ENCODE assay signal across 10 cellular contexts in the genomic region with DNA sequence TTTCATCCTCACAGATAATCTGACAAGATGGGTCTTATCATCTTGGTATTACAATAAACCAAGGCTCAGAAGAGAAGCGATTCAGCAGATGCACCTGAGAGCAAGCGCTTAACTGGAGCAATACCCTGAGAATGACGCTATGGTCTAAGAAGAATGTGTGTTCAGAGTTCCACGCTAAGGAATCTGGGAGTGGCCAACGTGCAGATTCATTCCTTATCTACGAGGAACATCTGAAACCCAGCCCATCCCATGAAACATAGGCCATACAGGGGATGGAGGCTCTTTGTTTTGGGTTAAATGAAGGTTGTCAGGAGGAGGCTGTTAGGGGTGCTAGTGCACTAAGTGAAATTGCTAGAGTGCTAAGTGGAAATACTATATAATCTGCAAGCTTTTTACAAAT. TPM values are rescaled to one million over a fixed set of nuclear protein-coding genes. Genes with fewer than 3 reads are reported as not detected.
DNase-seq lines count a peak whose midpoint lies in the region; ATAC-seq, FAIRE-seq and TF ChIP-seq lines count a peak whose summit lies in the region.
"Had no signal": no experiment of that assay in that cellular context is flagged by ENCODE, and none has a peak within 500 bp of the region (broad histone marks: within the 10 kb centered on the region; RNA-seq: fewer than 3 reads in every experiment).

No MANE protein-coding gene starts in this region.

- POLR2A ChIA-PET in K562 (lab: Yijun Ruan, JAX), result no interaction called here
- POLR2A ChIA-PET in naive thymus-derived CD4-positive, alpha-beta T cell (lab: Charles Lee), result interaction anchor here (1.1 to 8.0 kb wide), 6 partner anchors 19 to 57 kb away, joined by 4 to 95 read pairs (median 7); partner anchors contain the start of gene KDM8

- H3K27me3 ChIP-seq in K562 (ENCODE audit: control insufficient read depth in 2 of 2, insufficient read depth in 2 of 2, low read length in 2 of 2), result 0 out of 5 replicates have a peak, but pooled peaks cover 0 to 3% of the 10 kb centered on the region in 2 experiments
- no peaks in the 10 kb centered on the region for H3K27me3 ChIP-seq in naive thymus-derived CD4-positive, alpha-beta T cell (ENCODE audit: control insufficient read depth in 2 of 2, insufficient read depth in 2 of 2, low read length in 2 of 2)
- H3K27me3 ChIP-seq: adrenal gland had no signal

- BruUV-seq in K562 (replicated peaks; lab: Mats Ljungman, UMichigan), result no TSS peak

- no peaks in the 10 kb centered on the region for H3K9me1 ChIP-seq in K562 (ENCODE audit: control insufficient read depth, insufficient read depth, low read length)

- H3K79me2 ChIP-seq in K562 (ENCODE audit: control insufficient read depth, insufficient read depth, low read length), result no peaks in the 10 kb centered on the region

- TF ChIP-seq CTCF in LNCaP clone FGC (IDR thresholded peaks at IDR 0.05; ENCODE audit: control insufficient read depth, extremely low read depth, insufficient read depth), result no peak
- no peak for TF ChIP-seq CTCF in K562 (IDR thresholded peaks at IDR 0.05 in 2 of 3, conservative IDR thresholded peaks at IDR 0.05 in 1 of 3; ENCODE audit: insufficient read depth in 2 of 3, low read depth in 1 of 3, low read length in 3 of 3)

- H4K20me1 ChIP-seq in K562 (replicated peaks; ENCODE audit: control insufficient read depth, insufficient read depth, low read length), result no peaks in the 10 kb centered on the region

- peaks cover 0 to 14% (median 6%) of the 10 kb centered on the region in 11 donors for H3K9me3 Mint-ChIP-seq in naive thymus-derived CD4-positive, alpha-beta T cell

- no peak for TF ChIP-seq RAD21 in K562 (CRISPR knock-in tag; conservative IDR thresholded peaks at IDR 0.05 in 1 of 2, IDR thresholded peaks at IDR 0.05 in 1 of 2)

- H2AFZ ChIP-seq in K562 (ENCODE audit: low read depth, low read length), result no peak overlapping the region

- peaks cover 33 to 94% (median 75%) of the 10 kb centered on the region in 7 donors for H3K4me1 Mint-ChIP-seq in naive thymus-derived CD4-positive, alpha-beta T cell
- H3K4me1 Mint-ChIP-seq: endodermal cell had no signal

- in situ Hi-C loops in K562 (cut with MboI), result loop anchor here (5.0 to 10.0 kb wide), 2 partner anchors 193 to 280 kb away; no protein-coding TSS in a partner anchor

- H3K27ac ChIP-seq in K562 (ENCODE audit: extremely low read depth, low read depth, low read length), result no peak overlapping the region
- peak overlapping the region; percentile 22 for H3K27ac ChIP-seq in naive thymus-derived CD4-positive, alpha-beta T cell (ENCODE audit: low read depth, low read length)
- H3K27ac ChIP-seq: adrenal gland had no signal

- peaks cover 0 to 12% (median 4%) of the 10 kb centered on the region in 5 donors for H3K36me3 Mint-ChIP-seq in naive thymus-derived CD4-positive, alpha-beta T cell

- peak; percentile 7 for DNase-seq in Daoy (ENCODE audit: low read depth)
- DNase-seq in LNCaP clone FGC (ENCODE audit: low read depth), result peak; percentile 6
- peak in 3 of 4 experiments; percentile 29 to 43 (median 37) for DNase-seq in K562 (ENCODE audit: extremely low read depth in 1 of 4, low spot score in 3 of 4)
- no peak for DNase-seq in naive thymus-derived CD4-positive, alpha-beta T cell
- DNase-seq: endodermal cell, NCI-H1417 treated with DMSO at 0.1 percent for 48 hours had no signal

- peak overlapping the region in 8 of 9 donors; percentile 43 to 92 (median 84) for H3K27ac Mint-ChIP-seq in naive thymus-derived CD4-positive, alpha-beta T cell
- H3K27ac Mint-ChIP-seq: endodermal cell had no signal

- no peaks in the 10 kb centered on the region for H3K9me3 ChIP-seq in K562 (replicated peaks; ENCODE audit: control insufficient read depth, insufficient read depth, low read depth, low read length)
- H3K9me3 ChIP-seq in naive thymus-derived CD4-positive, alpha-beta T cell (ENCODE audit: control insufficient read depth in 2 of 3, low read length in 3 of 3), result no peaks in the 10 kb centered on the region
- H3K9me3 ChIP-seq: adrenal gland had no signal

- H3K36me3 ChIP-seq in K562 (ENCODE audit: control insufficient read depth, insufficient read depth, low read length), result no peaks in the 10 kb centered on the region
- H3K36me3 ChIP-seq in naive thymus-derived CD4-positive, alpha-beta T cell (ENCODE audit: control insufficient read depth in 2 of 3, insufficient read depth in 3 of 3, low read length in 3 of 3), result no peaks in the 10 kb centered on the region
- H3K36me3 ChIP-seq: adrenal gland had no signal

- intact Hi-C loops in K562 (cut with micrococcal nuclease), result loop anchor here (5.0 to 10.0 kb wide), 2 partner anchors 110 to 283 kb away; no protein-coding TSS in a partner anchor
- intact Hi-C loops in naive thymus-derived CD4-positive, alpha-beta T cell (cut with micrococcal nuclease), result no loop called here

- ATAC-seq in K562 (0 out of 3 replicates have a peak, but pooled peaks have one; percentile 28), GM21576 (IDR thresholded peaks at IDR 0.05; ENCODE audit: unreplicated experiment) (no peak), GM21526 (IDR thresholded peaks at IDR 0.05; ENCODE audit: low FRiP score, unreplicated experiment) (no peak), HG02798 (IDR thresholded peaks at IDR 0.05; ENCODE audit: poor library complexity, unreplicated experiment) (no peak)
- ATAC-seq in naive thymus-derived CD4-positive, alpha-beta T cell, result no peak

- TF ChIP-seq EP300 in K562 (IDR thresholded peaks at IDR 0.05; ENCODE audit: low read length), result no peak

- 12% methylated on average over 6 of the region's 6 CpGs for WGBS in K562 (ENCODE audit: insufficient coverage, low coverage, missing lambda C conversion rate)

- peak overlapping the region; percentile 10; the same call in 1 of the 2 replicates for H3K4me2 ChIP-seq in K562 (ENCODE audit: insufficient read depth, low read length)

- no peaks in the 10 kb centered on the region for H3K27me3 Mint-ChIP-seq in naive thymus-derived CD4-positive, alpha-beta T cell

- TF ChIP-seq POLR2A in K562 (conservative IDR thresholded peaks at IDR 0.05), result no peak

- FAIRE-seq in K562 (lab: Jason Lieb, UNC), result peak; percentile 80

- CTCF ChIA-PET in K562 (lab: Yijun Ruan, JAX; ENCODE audit: low intra/inter-chr PET ratio), result no interaction called here
- CTCF ChIA-PET in naive thymus-derived CD4-positive, alpha-beta T cell (lab: Charles Lee), result interaction anchor here (1.1 to 4.2 kb wide), 4 partner anchors 19 to 60 kb away, joined by 5 to 27 read pairs (median 10); no protein-coding TSS in a partner anchor

- peak overlapping the region in 2 of 10 donors; percentile 45 to 82 for H3K4me3 Mint-ChIP-seq in naive thymus-derived CD4-positive, alpha-beta T cell
- H3K4me3 Mint-ChIP-seq: endodermal cell had no signal

- no peak overlapping the region for H3K9ac ChIP-seq in K562 (ENCODE audit: insufficient read depth in 1 of 2, low read depth in 2 of 2, low read length in 2 of 2)

- no peak overlapping the region for H3K4me3 ChIP-seq in LNCaP clone FGC (ENCODE audit: low read depth, low read length)
- no peak overlapping the region for H3K4me3 ChIP-seq in K562
- no peak overlapping the region for H3K4me3 ChIP-seq in naive thymus-derived CD4-positive, alpha-beta T cell (ENCODE audit: low read length)
- H3K4me3 ChIP-seq: adrenal gland had no signal

- no peaks in the 10 kb centered on the region; a peak in 1 of 5 replicates for H3K4me1 ChIP-seq in K562 (replicated peaks in 1 of 2; ENCODE audit: control insufficient read depth in 2 of 2, insufficient read depth in 2 of 2, low read length in 2 of 2)
- H3K4me1 ChIP-seq in naive thymus-derived CD4-positive, alpha-beta T cell (ENCODE audit: control insufficient read depth in 2 of 2, insufficient read depth in 2 of 2, low read length in 2 of 2), result peaks cover 58 to 75% of the 10 kb centered on the region in 2 donors
- H3K4me1 ChIP-seq: adrenal gland had no signal

TF ChIP-seq in K562, 482 proteins besides CTCF, POLR2A, EP300 and RAD21 (continues in another document):
- TF ChIP-seq YBX1 (IDR thresholded peaks at IDR 0.05) (no peak), ZNF584 (CRISPR knock-in tag; IDR thresholded peaks at IDR 0.05; ENCODE audit: low read depth) (no peak), U2AF1 (optimal IDR thresholded peaks at IDR 0.05; ENCODE audit: low read depth, low read length) (no peak), HNRNPH1 (optimal IDR thresholded peaks at IDR 0.05; ENCODE audit: low read depth, low read length) (no peak), SOX6 (IDR thresholded peaks at IDR 0.05) (no peak), TAF7 (tag; IDR thresholded peaks at IDR 0.05) (no peak)
- TF ChIP-seq, protein P1, sequence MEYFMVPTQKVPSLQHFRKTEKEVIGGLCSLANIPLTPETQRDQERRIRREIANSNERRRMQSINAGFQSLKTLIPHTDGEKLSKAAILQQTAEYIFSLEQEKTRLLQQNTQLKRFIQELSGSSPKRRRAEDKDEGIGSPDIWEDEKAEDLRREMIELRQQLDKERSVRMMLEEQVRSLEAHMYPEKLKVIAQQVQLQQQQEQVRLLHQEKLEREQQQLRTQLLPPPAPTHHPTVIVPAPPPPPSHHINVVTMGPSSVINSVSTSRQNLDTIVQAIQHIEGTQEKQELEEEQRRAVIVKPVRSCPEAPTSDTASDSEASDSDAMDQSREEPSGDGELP (CRISPR knock-in tag; IDR thresholded peaks at IDR 0.05; ENCODE audit: borderline replicate concordance), result no peak

RNA-seq across cellular contexts. Expression of gene KDM8, which starts 28.5 kb away (rescaled TPM):
- total RNA-seq in Daoy (2014; rRNA removed; shearing (Covaris generic)), result 2.3 and 3.7 TPM in 2 replicates
- 18.0 and 41.3 TPM in 2 replicates for total RNA-seq in K562 (2011; cell fraction: chromatin; rRNA removed; ENCODE audit: low replicate concordance)
- total RNA-seq in K562 (2011; cell fraction: nucleolus; rRNA removed), result 24.1 and 25.0 TPM in 2 replicates
- 21.2 and 27.1 TPM in 2 replicates for total RNA-seq in K562 (2011; cell fraction: nucleoplasm; rRNA removed)
- total RNA-seq in K562 (2014; rRNA removed) (6.4 and 10.8 TPM in 2 replicates), K562 (2014; rRNA removed; fragmentation: Illumina TruSeq; extraction: Trizol) (2.6 and 5.3 TPM in 2 replicates), K562 (2015; rRNA removed; fragmentation: Illumina TruSeq; extraction: Trizol) (5.9 and 8.4 TPM in 2 replicates), K562 (2021) (9.1 TPM in 2 replicates)
- polyA plus RNA-seq in K562 (2011; rRNA removed) (3.8 and 5.2 TPM in 2 replicates), K562 (2014; fragmentation: Illumina TruSeq; extraction: Trizol) (5.4 and 7.5 TPM in 2 replicates), K562 (2014; fragmentation: Nextera tagmentation; extraction: Ambion mirVana) (under 1 TPM; 0.61 to 0.66 TPM), K562 (2014; rRNA removed) (6.4 and 7.0 TPM in 2 replicates)
- 4.5 and 35.4 TPM in 2 replicates for polyA plus RNA-seq in K562 (2011; cell fraction: cytosol; rRNA removed)
- 8.8 and 15.0 TPM in 2 replicates for polyA plus RNA-seq in K562 (2011; cell fraction: nucleus; rRNA removed)
- 5.4 and 5.7 TPM in 2 replicates for polyA plus RNA-seq in K562 (2012)
- polyA minus RNA-seq in K562 (2011; rRNA and poly(A)+ RNA removed), result 8.7 and 10.1 TPM in 2 replicates
- 2.2 and 3.5 TPM in 2 replicates for polyA minus RNA-seq in K562 (2011; cell fraction: cytosol; rRNA and poly(A)+ RNA removed)
- polyA minus RNA-seq in K562 (2011; cell fraction: nucleus; rRNA and poly(A)+ RNA removed), result 9.0 and 9.8 TPM in 2 replicates
- 10 to 100 TPM; 15.6 to 34.4 (median 19.0) TPM for total RNA-seq in naive thymus-derived CD4-positive, alpha-beta T cell
- polyA plus RNA-seq in naive thymus-derived CD4-positive, alpha-beta T cell, result 10 to 100 TPM in 1 of 2 donors, 1 to 10 TPM in 1; 10.0 to 15.4 TPM

Comparison
In these comparisons a context has a peak if more than half of its experiments do, and no peak if none do; other contexts are left out.
1. DNase-seq: peak in Daoy (single experiment), LNCaP clone FGC (single experiment) and K562 (3 of 4); none in naive thymus-derived CD4-positive, alpha-beta T cell (0 of 9).